ENCODE assay signal across 27 cellular contexts in genomic region chr7:99694912-99695304, GRCh38. TPM values are rescaled to one million over a fixed set of nuclear protein-coding genes. Genes with fewer than 3 reads are reported as not detected.
"Had no signal": no experiment of that assay in that cellular context is flagged by ENCODE, and none has a peak within 500 bp of the region (broad histone marks: within the 10 kb centered on the region; RNA-seq: fewer than 3 reads in every experiment).

No MANE protein-coding gene starts in this region.

- H3K4me3 Mint-ChIP-seq: memory B cell; naive thymus-derived CD8-positive, alpha-beta T cell; nephron; neural crest cell; stimulated activated effector memory CD8-positive, alpha-beta T cell treated with anti-CD3 and anti-CD28 coated beads, Interleukin-12 subunit alpha, Interleukin-12 subunit beta, amount 100 ng/mL, for 72 hours; stimulated activated naive CD8-positive, alpha-beta T cell treated with anti-CD3 and anti-CD28 coated beads, Interleukin-15, Interleukin-2, amounts not matched to agents 100 ng/mL and 50 ng/mL, for 24 hours had no signal

- H3K27me3 ChIP-seq: heart left ventricle, sigmoid colon, spleen, suprapubic skin, tibial artery, upper lobe of right lung had no signal

- H3K9me3 Mint-ChIP-seq: stimulated activated effector memory CD8-positive, alpha-beta T cell treated with anti-CD3 and anti-CD28 coated beads, Interleukin-12 subunit alpha, Interleukin-12 subunit beta, amount 100 ng/mL, for 72 hours had no signal

- H3K27ac ChIP-seq: heart left ventricle, prostate gland, sigmoid colon, spleen, suprapubic skin, thoracic aorta, tibial artery, upper lobe of right lung had no signal

- FAIRE-seq: small intestine, urothelium cell line had no signal

- H3K36me3 ChIP-seq: heart left ventricle, prostate gland, sigmoid colon, spleen, suprapubic skin, thoracic aorta, tibial artery, upper lobe of right lung had no signal

- H3K4me1 ChIP-seq: heart left ventricle, prostate gland, sigmoid colon, spleen, tibial artery, upper lobe of right lung had no signal

- H3K36me3 Mint-ChIP-seq: stimulated activated effector memory CD8-positive, alpha-beta T cell treated with anti-CD3 and anti-CD28 coated beads, Interleukin-12 subunit alpha, Interleukin-12 subunit beta, amount 100 ng/mL, for 72 hours had no signal

- DNase-seq: heart left ventricle; islet precursor cell; left ventricle myocardium superior; naive thymus-derived CD8-positive, alpha-beta T cell; nucleus accumbens; retina; right cardiac atrium; sigmoid colon; spleen; stimulated activated CD4-positive, alpha-beta T cell treated with anti-CD3 and anti-CD28 coated beads, Interleukin-4, amount 100 ng/mL, for 24 hours; stimulated activated naive CD4-positive, alpha-beta T cell; tibial artery; upper lobe of right lung had no signal

- ATAC-seq: heart left ventricle; left ventricle myocardium superior; naive thymus-derived CD8-positive, alpha-beta T cell; right cardiac atrium; stimulated activated effector memory CD8-positive, alpha-beta T cell treated with anti-CD3 and anti-CD28 coated beads, Interleukin-12 subunit alpha, Interleukin-12 subunit beta, amount 100 ng/mL, for 72 hours; upper lobe of right lung had no signal

- H3K9me3 ChIP-seq: prostate gland, sigmoid colon, suprapubic skin, thoracic aorta, upper lobe of right lung had no signal

- H3K27me3 Mint-ChIP-seq: stimulated activated naive CD8-positive, alpha-beta T cell treated with anti-CD3 and anti-CD28 coated beads, Interleukin-15, Interleukin-2, amounts not matched to agents 100 ng/mL and 50 ng/mL, for 24 hours had no signal

- H3K27ac Mint-ChIP-seq: memory B cell; stimulated activated effector memory CD8-positive, alpha-beta T cell treated with anti-CD3 and anti-CD28 coated beads, Interleukin-12 subunit alpha, Interleukin-12 subunit beta, amount 100 ng/mL, for 72 hours; stimulated activated naive CD8-positive, alpha-beta T cell treated with anti-CD3 and anti-CD28 coated beads, Interleukin-15, Interleukin-2, amounts not matched to agents 100 ng/mL and 50 ng/mL, for 24 hours had no signal

- H3K4me3 ChIP-seq: heart left ventricle, prostate gland, sigmoid colon, spleen, suprapubic skin, thoracic aorta, tibial artery, upper lobe of right lung had no signal

- H3K4me1 Mint-ChIP-seq: memory B cell; stimulated activated effector memory CD8-positive, alpha-beta T cell treated with anti-CD3 and anti-CD28 coated beads, Interleukin-12 subunit alpha, Interleukin-12 subunit beta, amount 100 ng/mL, for 72 hours had no signal

RNA-seq across cellular contexts. Expression of gene CYP3A5, which starts 15.1 kb away (rescaled TPM):
- total RNA-seq: lung microvascular endothelial cell, neural crest cell, osteocyte, spleen had no signal

RNA-seq across cellular contexts. Expression of gene CYP3A7, which starts 40.1 kb away (rescaled TPM):
- total RNA-seq: heart left ventricle; kidney epithelial cell; left ventricle myocardium superior; lung microvascular endothelial cell; naive thymus-derived CD8-positive, alpha-beta T cell; neural crest cell; osteocyte; prostate gland; right cardiac atrium; spleen; subcutaneous adipose tissue; thoracic aorta had no signal
- polyA plus RNA-seq: heart left ventricle; naive thymus-derived CD8-positive, alpha-beta T cell; right cardiac atrium; spleen had no signal
